ENCODE assay signal across 8 cellular contexts in genomic region chr7:24755541-24756416, GRCh38. TPM values are rescaled to one million over a fixed set of nuclear protein-coding genes. Genes with fewer than 3 reads are reported as not detected.
DNase-seq lines count a peak whose midpoint lies in the region; ATAC-seq and TF ChIP-seq lines count a peak whose summit lies in the region.

No MANE protein-coding gene starts in this region.

- no peak for DNase-seq in AG09309 (ENCODE audit: low read depth)
- DNase-seq in SKM-1 (lab: John Stamatoyannopoulos, UW; ENCODE audit: unreplicated experiment) = peak; percentile 78
- DNase-seq in fibroblast of villous mesenchyme (ENCODE audit: low read depth) = peak; percentile 17
- DNase-seq in ureter (ENCODE audit: low spot score) = peak; percentile 39
- no peak for DNase-seq in middle frontal gyrus (ENCODE audit: extremely low spot score, low spot score)
- DNase-seq in GOT3 (lab: John Stamatoyannopoulos, UW) = no peak

- TF ChIP-seq CTCF in AG09309 (IDR thresholded peaks at IDR 0.05; ENCODE audit: control insufficient read depth, insufficient read depth, low read depth, low read length, missing control alignments) = no peak
- TF ChIP-seq CTCF in fibroblast of villous mesenchyme (IDR thresholded peaks at IDR 0.05; ENCODE audit: insufficient read depth, low read depth, low read length) = no peak

- ATAC-seq in GM19023 (IDR thresholded peaks at IDR 0.05; ENCODE audit: unreplicated experiment) = peak; percentile 44
- ATAC-seq in HG03064 (IDR thresholded peaks at IDR 0.05; ENCODE audit: low read depth, unreplicated experiment) = peak; percentile 62

- H3K4me3 ChIP-seq in AG09309 (ENCODE audit: control insufficient read depth, low read depth, low read length) (peak overlapping the region; percentile 78), fibroblast of villous mesenchyme (ENCODE audit: low read depth, low read length) (peak overlapping the region; percentile 79)

RNA-seq across cellular contexts. Expression of gene GSDME, which starts 1.5 kb away (rescaled TPM):
- total RNA-seq in fibroblast of villous mesenchyme = 46.4 and 70.8 TPM in 2 replicates
- 22.4 TPM for total RNA-seq in ureter

Comparison
In these comparisons a context has a peak if more than half of its experiments do, and no peak if none do; other contexts are left out.
1. DNase-seq: peak in SKM-1 (single experiment), fibroblast of villous mesenchyme (single experiment) and ureter (single experiment); none in AG09309 (single experiment), middle frontal gyrus (single experiment) and GOT3 (single experiment).